In genomic region chr9:4548796-4549725, GRCh38 we compare ENCODE assay signal across 8 cellular contexts. TPM values are rescaled to one million over a fixed set of nuclear protein-coding genes. Genes with fewer than 3 reads are reported as not detected.
DNase-seq lines count a peak whose midpoint lies in the region; ATAC-seq and TF ChIP-seq lines count a peak whose summit lies in the region.

No MANE protein-coding gene starts in this region.

- H3K36me3 Mint-ChIP-seq in GM23338 (ENCODE audit: low read depth): no peaks in the 10 kb centered on the region
- no peaks in the 10 kb centered on the region for H3K36me3 Mint-ChIP-seq in T-cell
- no peaks in the 10 kb centered on the region for H3K36me3 Mint-ChIP-seq in T-helper 2 cell treated with Interferon-gamma antibody and Interleukin-4, amounts not matched to agents 5 μg/mL and 100 μg/mL, for 36 hours (ENCODE audit: low read depth)

- TF ChIP-seq CTCF in BE2C (IDR thresholded peaks at IDR 0.05; ENCODE audit: low read depth, low read length) (peak; percentile 47), GM23338 (conservative IDR thresholded peaks at IDR 0.05; ENCODE audit: low read depth in 2 of 2) (peak; percentile 82 to 89), brain microvascular endothelial cell (IDR thresholded peaks at IDR 0.05; ENCODE audit: low read depth, low read length, missing control alignments) (peak; percentile 64), RWPE1 (conservative IDR thresholded peaks at IDR 0.05; ENCODE audit: low read depth) (no peak), omental fat pad (IDR thresholded peaks at IDR 0.05) (no peak)

- CTCF ChIA-PET in T-cell (lab: Charles Lee): interaction anchor here (0.5 to 0.7 kb wide), 2 partner anchors 13 to 814 kb away, joined by 5 to 20 read pairs; no protein-coding TSS in a partner anchor
- CTCF ChIA-PET in RWPE1 (lab: Yijun Ruan, JAX): interaction anchor here (0.6 to 0.7 kb wide), 3 partner anchors 58 to 540 kb away, joined by 3 to 4 read pairs (median 3); no protein-coding TSS in a partner anchor

- 0 out of 2 replicates have a peak, but pooled peaks cover 2% of the 10 kb centered on the region for H3F3A ChIP-seq in GM23338 (replicated peaks; ENCODE audit: low read depth)

- H3K79me2 ChIP-seq in GM23338 (replicated peaks; ENCODE audit: insufficient read depth): no peaks in the 10 kb centered on the region

- H3K4me1 ChIP-seq in BE2C (no peaks in the 10 kb centered on the region), GM23338 (ENCODE audit: insufficient read depth) (no peaks in the 10 kb centered on the region)

- H3K27me3 Mint-ChIP-seq in GM23338 (ENCODE audit: insufficient read depth, low read depth, poor library complexity): peaks cover 4% of the 10 kb centered on the region
- no peaks in the 10 kb centered on the region for H3K27me3 Mint-ChIP-seq in T-cell
- peaks cover 10% of the 10 kb centered on the region for H3K27me3 Mint-ChIP-seq in T-helper 2 cell treated with Interferon-gamma antibody and Interleukin-4, amounts not matched to agents 5 μg/mL and 100 μg/mL, for 36 hours (ENCODE audit: low read depth)

- H3K36me3 ChIP-seq in BE2C: no peaks in the 10 kb centered on the region
- H3K36me3 ChIP-seq in GM23338 (ENCODE audit: insufficient read depth): no peaks in the 10 kb centered on the region
- no peaks in the 10 kb centered on the region for H3K36me3 ChIP-seq in brain microvascular endothelial cell (replicated peaks)

- H3K27ac ChIP-seq in GM23338 (ENCODE audit: low read depth): no peak overlapping the region
- no peak overlapping the region for H3K27ac ChIP-seq in brain microvascular endothelial cell
- no peak overlapping the region for H3K27ac ChIP-seq in RWPE1

- H3K9me2 ChIP-seq in GM23338 (ENCODE audit: insufficient read depth): no peaks in the 10 kb centered on the region

- H3K9me3 ChIP-seq in BE2C: no peaks in the 10 kb centered on the region

- no peak overlapping the region for H2AFZ ChIP-seq in GM23338

- no peaks in the 10 kb centered on the region for H3K9me3 Mint-ChIP-seq in GM23338
- no peaks in the 10 kb centered on the region for H3K9me3 Mint-ChIP-seq in T-cell
- no peaks in the 10 kb centered on the region for H3K9me3 Mint-ChIP-seq in T-helper 2 cell treated with Interferon-gamma antibody and Interleukin-4, amounts not matched to agents 5 μg/mL and 100 μg/mL, for 36 hours

- ATAC-seq in GM23338 (peak; percentile 99), T-cell (replicated peaks in 1 of 4) (no peak), omental fat pad (ENCODE audit: low FRiP score) (no peak)

- H3K27ac Mint-ChIP-seq in GM23338 (no peak overlapping the region), T-cell (no peak overlapping the region)
- H3K27ac Mint-ChIP-seq in T-helper 2 cell treated with Interferon-gamma antibody and Interleukin-4, amounts not matched to agents 5 μg/mL and 100 μg/mL, for 36 hours: no peak overlapping the region

- no peak overlapping the region for H3K4me3 Mint-ChIP-seq in GM23338
- no peak overlapping the region for H3K4me3 Mint-ChIP-seq in T-cell
- no peak overlapping the region for H3K4me3 Mint-ChIP-seq in T-helper 2 cell treated with Interferon-gamma antibody and Interleukin-4, amounts not matched to agents 5 μg/mL and 100 μg/mL, for 36 hours

- H3K4me3 ChIP-seq in BE2C (ENCODE audit: low read depth, low read length): no peak overlapping the region
- no peak overlapping the region for H3K4me3 ChIP-seq in GM23338
- H3K4me3 ChIP-seq in brain microvascular endothelial cell (ENCODE audit: low read depth, low read length): no peak overlapping the region

- POLR2A ChIA-PET in T-cell (lab: Charles Lee) (no interaction called here), RWPE1 (lab: Yijun Ruan, JAX; ENCODE audit: low non-redundant PET) (no interaction called here)

- H3K27me3 ChIP-seq in BE2C (no peaks in the 10 kb centered on the region), GM23338 (ENCODE audit: insufficient read depth) (no peaks in the 10 kb centered on the region), brain microvascular endothelial cell (replicated peaks) (no peaks in the 10 kb centered on the region)

- in situ Hi-C loops in brain microvascular endothelial cell (cut with HindIII; ENCODE audit: low pct_ligation_motif_present, low sequenced_read_pairs): no loop called here

- DNase-seq in BE2C: peak; percentile 39
- peak; percentile 81 for DNase-seq in GM23338 (ENCODE audit: low spot score)
- no peak for DNase-seq in brain microvascular endothelial cell
- DNase-seq in lung microvascular endothelial cell (ENCODE audit: low read depth in 2 of 2): peak; percentile 56 to 83
- no peak for DNase-seq in T-cell
- DNase-seq in RWPE1 (ENCODE audit: low spot score): no peak
- no peak for DNase-seq in omental fat pad (ENCODE audit: low spot score)
- no peak for DNase-seq in T-helper 2 cell treated with Interferon-gamma antibody and Interleukin-4, amounts not matched to agents 5 μg/mL and 100 μg/mL, for 36 hours (ENCODE audit: low spot score)

- H3K4me1 Mint-ChIP-seq in GM23338 (peaks cover 12% of the 10 kb centered on the region), T-cell (peaks cover 50 to 61% (median 58%) of the 10 kb centered on the region in 3 donors)
- H3K4me1 Mint-ChIP-seq in T-helper 2 cell treated with Interferon-gamma antibody and Interleukin-4, amounts not matched to agents 5 μg/mL and 100 μg/mL, for 36 hours (ENCODE audit: low read depth): peaks cover 5% of the 10 kb centered on the region

- H4K20me1 ChIP-seq in GM23338 (replicated peaks; ENCODE audit: insufficient read depth): no peaks in the 10 kb centered on the region; the same call in 1 of the 2 replicates

- H3K4me2 ChIP-seq in GM23338: no peak overlapping the region

TF ChIP-seq in GM23338, 12 proteins besides CTCF, POLR2A, EP300 and RAD21 (continues in another document):
- TF ChIP-seq ZNF462 (CRISPR knock-in tag; IDR thresholded peaks at IDR 0.05) (no peak), EZH2phosphoT487 (IDR thresholded peaks at IDR 0.05; ENCODE audit: unreplicated experiment) (no peak), CREB1 (CRISPR knock-in tag; IDR thresholded peaks at IDR 0.05; ENCODE audit: low read depth) (no peak), JUNB (IDR thresholded peaks at IDR 0.05; ENCODE audit: unreplicated experiment) (no peak)

RNA-seq across cellular contexts. Expression of gene SLC1A1, which starts 58.8 kb away (rescaled TPM):
- polyA plus RNA-seq in BE2C (2012; ENCODE audit: insufficient read depth, insufficient read length, low read depth): not detected
- 8.2 and 8.8 TPM in 2 replicates for total RNA-seq in GM23338 (2014; rRNA removed; shearing (Covaris generic))
- 3.2 and 3.7 TPM in 2 replicates for polyA plus RNA-seq in GM23338 (2016; fragmentation: Nextera tagmentation; extraction: Ambion mirVana)
- 3.3 and 5.6 TPM in 2 replicates for total RNA-seq in lung microvascular endothelial cell
- total RNA-seq in T-cell: under 1 TPM in 3 of 5 donors, not detected in 2; 0.26 to 0.46 (median 0.38) TPM
- 10 to 100 TPM in 1 of 4 donors, 1 to 10 TPM in 3; 1.8 to 12.3 (median 5.6) TPM for total RNA-seq in omental fat pad

Comparison
In these comparisons a context has a peak if more than half of its experiments do, and no peak if none do; other contexts are left out.
1. DNase-seq: peak in BE2C (single experiment), GM23338 (single experiment) and lung microvascular endothelial cell (2 of 2); none in brain microvascular endothelial cell (single experiment), T-cell (0 of 34), RWPE1 (single experiment), omental fat pad (single experiment) and T-helper 2 cell treated with Interferon-gamma antibody and Interleukin-4, amounts not matched to agents 5 μg/mL and 100 μg/mL, for 36 hours (single experiment).
2. CTCF ChIP-seq: peak in BE2C (single experiment), GM23338 (2 of 2) and brain microvascular endothelial cell (single experiment); none in RWPE1 (single experiment) and omental fat pad (0 of 3).